Comparison of ENCODE assay signal across 1 cellular context in the genomic region with DNA sequence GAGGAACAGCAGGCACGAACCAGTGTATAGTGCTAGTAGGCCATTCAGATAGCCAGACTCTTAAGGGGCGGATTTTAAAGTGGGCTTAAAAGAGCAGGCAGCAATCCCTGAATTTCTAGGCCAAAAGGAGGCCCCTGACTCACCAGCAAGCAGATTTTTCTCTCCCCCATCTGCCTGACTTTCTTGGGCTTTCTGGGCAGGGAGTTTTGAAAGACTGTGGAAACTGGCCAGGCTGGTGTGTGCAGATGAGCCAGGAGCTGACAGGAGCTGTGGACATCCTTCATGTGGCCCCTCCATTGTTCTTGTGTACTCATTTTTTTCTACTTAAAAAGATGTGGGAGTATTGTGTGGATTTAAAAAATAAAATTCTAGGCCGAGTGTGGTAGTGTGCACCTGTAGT.
TF ChIP-seq lines count a peak whose summit lies in the region.

No MANE protein-coding gene starts in this region.

TF ChIP-seq in GM23338, 12 proteins besides CTCF, POLR2A, EP300 and RAD21 (continued from another document):
- TF ChIP-seq, protein P1, sequence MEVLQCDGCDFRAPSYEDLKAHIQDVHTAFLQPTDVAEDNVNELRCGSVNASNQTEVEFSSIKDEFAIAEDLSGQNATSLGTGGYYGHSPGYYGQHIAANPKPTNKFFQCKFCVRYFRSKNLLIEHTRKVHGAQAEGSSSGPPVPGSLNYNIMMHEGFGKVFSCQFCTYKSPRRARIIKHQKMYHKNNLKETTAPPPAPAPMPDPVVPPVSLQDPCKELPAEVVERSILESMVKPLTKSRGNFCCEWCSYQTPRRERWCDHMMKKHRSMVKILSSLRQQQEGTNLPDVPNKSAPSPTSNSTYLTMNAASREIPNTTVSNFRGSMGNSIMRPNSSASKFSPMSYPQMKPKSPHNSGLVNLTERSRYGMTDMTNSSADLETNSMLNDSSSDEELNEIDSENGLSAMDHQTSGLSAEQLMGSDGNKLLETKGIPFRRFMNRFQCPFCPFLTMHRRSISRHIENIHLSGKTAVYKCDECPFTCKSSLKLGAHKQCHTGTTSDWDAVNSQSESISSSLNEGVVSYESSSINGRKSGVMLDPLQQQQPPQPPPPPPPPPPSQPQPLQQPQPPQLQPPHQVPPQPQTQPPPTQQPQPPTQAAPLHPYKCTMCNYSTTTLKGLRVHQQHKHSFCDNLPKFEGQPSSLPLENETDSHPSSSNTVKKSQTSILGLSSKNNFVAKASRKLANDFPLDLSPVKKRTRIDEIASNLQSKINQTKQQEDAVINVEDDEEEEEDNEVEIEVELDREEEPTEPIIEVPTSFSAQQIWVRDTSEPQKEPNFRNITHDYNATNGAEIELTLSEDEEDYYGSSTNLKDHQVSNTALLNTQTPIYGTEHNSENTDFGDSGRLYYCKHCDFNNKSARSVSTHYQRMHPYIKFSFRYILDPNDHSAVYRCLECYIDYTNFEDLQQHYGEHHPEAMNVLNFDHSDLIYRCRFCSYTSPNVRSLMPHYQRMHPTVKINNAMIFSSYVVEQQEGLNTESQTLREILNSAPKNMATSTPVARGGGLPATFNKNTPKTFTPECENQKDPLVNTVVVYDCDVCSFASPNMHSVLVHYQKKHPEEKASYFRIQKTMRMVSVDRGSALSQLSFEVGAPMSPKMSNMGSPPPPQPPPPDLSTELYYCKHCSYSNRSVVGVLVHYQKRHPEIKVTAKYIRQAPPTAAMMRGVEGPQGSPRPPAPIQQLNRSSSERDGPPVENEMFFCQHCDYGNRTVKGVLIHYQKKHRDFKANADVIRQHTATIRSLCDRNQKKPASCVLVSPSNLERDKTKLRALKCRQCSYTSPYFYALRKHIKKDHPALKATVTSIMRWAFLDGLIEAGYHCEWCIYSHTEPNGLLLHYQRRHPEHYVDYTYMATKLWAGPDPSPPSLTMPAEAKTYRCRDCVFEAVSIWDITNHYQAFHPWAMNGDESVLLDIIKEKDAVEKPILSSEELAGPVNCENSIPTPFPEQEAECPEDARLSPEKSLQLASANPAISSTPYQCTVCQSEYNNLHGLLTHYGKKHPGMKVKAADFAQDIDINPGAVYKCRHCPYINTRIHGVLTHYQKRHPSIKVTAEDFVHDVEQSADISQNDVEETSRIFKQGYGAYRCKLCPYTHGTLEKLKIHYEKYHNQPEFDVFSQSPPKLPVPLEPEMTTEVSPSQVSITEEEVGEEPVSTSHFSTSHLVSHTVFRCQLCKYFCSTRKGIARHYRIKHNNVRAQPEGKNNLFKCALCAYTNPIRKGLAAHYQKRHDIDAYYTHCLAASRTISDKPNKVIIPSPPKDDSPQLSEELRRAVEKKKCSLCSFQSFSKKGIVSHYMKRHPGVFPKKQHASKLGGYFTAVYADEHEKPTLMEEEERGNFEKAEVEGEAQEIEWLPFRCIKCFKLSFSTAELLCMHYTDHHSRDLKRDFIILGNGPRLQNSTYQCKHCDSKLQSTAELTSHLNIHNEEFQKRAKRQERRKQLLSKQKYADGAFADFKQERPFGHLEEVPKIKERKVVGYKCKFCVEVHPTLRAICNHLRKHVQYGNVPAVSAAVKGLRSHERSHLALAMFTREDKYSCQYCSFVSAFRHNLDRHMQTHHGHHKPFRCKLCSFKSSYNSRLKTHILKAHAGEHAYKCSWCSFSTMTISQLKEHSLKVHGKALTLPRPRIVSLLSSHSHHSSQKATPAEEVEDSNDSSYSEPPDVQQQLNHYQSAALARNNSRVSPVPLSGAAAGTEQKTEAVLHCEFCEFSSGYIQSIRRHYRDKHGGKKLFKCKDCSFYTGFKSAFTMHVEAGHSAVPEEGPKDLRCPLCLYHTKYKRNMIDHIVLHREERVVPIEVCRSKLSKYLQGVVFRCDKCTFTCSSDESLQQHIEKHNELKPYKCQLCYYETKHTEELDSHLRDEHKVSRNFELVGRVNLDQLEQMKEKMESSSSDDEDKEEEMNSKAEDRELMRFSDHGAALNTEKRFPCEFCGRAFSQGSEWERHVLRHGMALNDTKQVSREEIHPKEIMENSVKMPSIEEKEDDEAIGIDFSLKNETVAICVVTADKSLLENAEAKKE (CRISPR knock-in tag; IDR thresholded peaks at IDR 0.05) = no peak
- no peak for TF ChIP-seq POLR2AphosphoS5 (IDR thresholded peaks at IDR 0.05; ENCODE audit: low read depth)
- TF ChIP-seq ZNF114 (CRISPR knock-in tag; IDR thresholded peaks at IDR 0.05) = no peak
- TF ChIP-seq NANOG (IDR thresholded peaks at IDR 0.05; ENCODE audit: borderline replicate concordance) = no peak
- TF ChIP-seq EZH2phosphoT487 (IDR thresholded peaks at IDR 0.05; ENCODE audit: unreplicated experiment) = no peak
